ENCODE assay signal across 17 cellular contexts in genomic region chr9:26471271-26471670, GRCh38.
DNase-seq lines count a peak whose midpoint lies in the region; ATAC-seq lines count a peak whose summit lies in the region.
"Had no signal": no experiment of that assay in that cellular context is flagged by ENCODE, and none has a peak within 500 bp of the region (broad histone marks: within the 10 kb centered on the region; RNA-seq: fewer than 3 reads in every experiment).

No MANE protein-coding gene starts in this region.

- DNase-seq in Ammon's horn (ENCODE audit: low spot score) (peak; percentile 43), inferior parietal cortex (ENCODE audit: extremely low spot score) (peak; percentile 31), middle frontal gyrus (ENCODE audit: extremely low spot score, low spot score) (peak; percentile 31), superior temporal gyrus (ENCODE audit: extremely low spot score) (peak; percentile 45), kidney glomerular epithelial cell (lab: John Stamatoyannopoulos, UW) (no peak), SHP77 treated with DMSO at 0.1 percent for 48 hours (lab: John Stamatoyannopoulos, UW) (no peak)
- DNase-seq: BE2C; Calu3; CD4-positive, alpha-beta T cell; CD8-positive, alpha-beta memory T cell; DMS53; DMS79 treated with DMSO at 0.1 percent for 48 hours; GF-D8; GM23248; H9 had no signal

- ATAC-seq in GM21367 (IDR thresholded peaks at IDR 0.05; ENCODE audit: unreplicated experiment) = no peak
- ATAC-seq: HCT116 had no signal

Comparison
In these comparisons a context has a peak if more than half of its experiments do, and no peak if none do; other contexts are left out.
1. DNase-seq: peak in Ammon's horn (single experiment), inferior parietal cortex (single experiment), middle frontal gyrus (single experiment) and superior temporal gyrus (single experiment); none in kidney glomerular epithelial cell (single experiment) and SHP77 treated with DMSO at 0.1 percent for 48 hours (single experiment).